Comparison of ENCODE assay signal across 12 cellular contexts in the genomic region with DNA sequence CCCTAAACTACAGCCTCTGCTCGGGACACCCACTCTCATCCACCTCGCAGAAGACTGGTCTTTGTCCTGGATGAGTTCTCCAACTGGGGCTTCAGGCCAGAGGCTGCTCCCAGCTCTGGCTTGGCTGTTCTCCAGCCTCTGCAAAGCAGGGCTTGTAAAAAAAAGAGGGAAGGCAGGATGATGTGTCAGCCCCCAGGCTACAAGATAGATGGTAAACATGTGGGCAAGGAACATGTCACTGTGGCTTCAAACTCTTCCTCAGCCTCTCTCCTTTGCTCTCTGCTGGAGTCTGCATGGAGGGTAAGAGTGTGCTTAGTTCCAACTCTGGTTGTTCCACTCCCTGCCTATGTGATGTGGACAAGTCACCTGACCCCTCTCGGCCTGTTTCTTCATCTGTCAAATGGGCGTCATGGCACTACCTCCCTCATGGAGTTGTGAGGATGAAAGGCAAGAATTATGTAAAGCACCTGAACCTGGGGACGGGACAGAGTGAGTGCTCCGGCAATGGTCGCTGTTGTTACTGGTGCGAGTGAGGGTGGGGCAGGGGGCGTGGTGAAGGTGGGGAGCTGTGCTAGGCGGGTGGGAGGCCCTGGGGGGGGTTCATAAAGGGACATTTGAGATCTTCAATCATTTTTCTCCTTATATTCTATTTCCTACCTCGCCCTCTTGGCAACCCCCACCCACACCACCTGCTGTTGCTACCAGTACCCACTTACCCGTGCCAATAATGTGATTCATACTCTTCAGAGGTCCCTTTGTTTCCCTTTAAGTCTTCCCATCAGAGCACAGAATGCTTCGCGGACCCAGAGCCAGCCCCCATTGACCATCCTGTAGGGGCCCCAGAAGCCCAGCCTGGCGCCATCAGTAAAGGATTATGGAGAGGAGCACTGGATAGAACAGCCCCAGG. TPM values are rescaled to one million over a fixed set of nuclear protein-coding genes. Genes with fewer than 3 reads are reported as not detected.
DNase-seq lines count a peak whose midpoint lies in the region; ATAC-seq and TF ChIP-seq lines count a peak whose summit lies in the region.
"Had no signal": no experiment of that assay in that cellular context is flagged by ENCODE, and none has a peak within 500 bp of the region (broad histone marks: within the 10 kb centered on the region; RNA-seq: fewer than 3 reads in every experiment).

No MANE protein-coding gene starts in this region.

- no peaks in the 10 kb centered on the region; the same call in 1 of the 2 replicates for H3K4me1 ChIP-seq in GM23248 (ENCODE audit: insufficient read depth)

- no peaks in the 10 kb centered on the region for H3K4me1 Mint-ChIP-seq in activated T-cell treated with anti-CD3 and anti-CD28 coated beads, Interleukin-2, amount 50 U/mL, for 4 hours (ENCODE audit: low read depth)

- H4K20me1 ChIP-seq in GM23248 (ENCODE audit: insufficient read depth) = no peaks in the 10 kb centered on the region

- peaks cover under 1% of the 10 kb centered on the region; the same call in 1 of the 2 replicates for H3K79me2 ChIP-seq in GM23248 (ENCODE audit: insufficient read depth)

- H3K27me3 ChIP-seq in GM23248 (replicated peaks; ENCODE audit: insufficient read depth) = no peaks in the 10 kb centered on the region
- H3K27me3 ChIP-seq: gastrocnemius medialis, uterus had no signal

- 73 to 80% methylated on average over 13 to 15 of the region's 15 CpGs for WGBS in GM23248 (ENCODE audit: low coverage in 1 of 2, low lambda C conversion rate in 2 of 2, missing lambda C conversion rate in 2 of 2), 2 experiments

- H3K9ac ChIP-seq in GM23248 = no peak overlapping the region
- no peak overlapping the region for H3K9ac ChIP-seq in SK-N-MC (ENCODE audit: insufficient read length)

- DNase-seq in GM23248 = peak; percentile 75
- peak; percentile 32 for DNase-seq in SK-N-MC (ENCODE audit: low read depth, low spot score)
- peak; percentile 29 for DNase-seq in fibroblast of the conjunctiva (ENCODE audit: low read depth)
- DNase-seq in G401 (ENCODE audit: low spot score) = no peak
- DNase-seq in activated T-cell treated with anti-CD3 and anti-CD28 coated beads, Interleukin-2, amount 50 U/mL, for 4 hours = no peak
- DNase-seq: gastrocnemius medialis, uterus had no signal

- peaks cover 20% of the 10 kb centered on the region for H3K27me3 Mint-ChIP-seq in activated T-cell treated with anti-CD3 and anti-CD28 coated beads, Interleukin-2, amount 50 U/mL, for 4 hours (ENCODE audit: low read depth)
- H3K27me3 Mint-ChIP-seq: CD4-positive, CD25-positive, alpha-beta regulatory T cell had no signal

- H3K9me3 ChIP-seq in GM23248 (ENCODE audit: low read depth) (no peaks in the 10 kb centered on the region), SK-N-MC (ENCODE audit: low read depth, low read length) (no peaks in the 10 kb centered on the region)
- H3K9me3 ChIP-seq: gastrocnemius medialis, uterus had no signal

- no peak overlapping the region for H3K4me2 ChIP-seq in GM23248 (ENCODE audit: unreplicated experiment)

- H3F3A ChIP-seq in GM23248 (ENCODE audit: insufficient read depth) = no peaks in the 10 kb centered on the region

- no peaks in the 10 kb centered on the region for H3K9me2 ChIP-seq in GM23248 (ENCODE audit: insufficient read depth)

- H2AFZ ChIP-seq in GM23248 = no peak overlapping the region

- H3K4me3 Mint-ChIP-seq in activated T-cell treated with anti-CD3 and anti-CD28 coated beads, Interleukin-2, amount 50 U/mL, for 4 hours = no peak overlapping the region

- no peaks in the 10 kb centered on the region for H3K9me3 Mint-ChIP-seq in activated T-cell treated with anti-CD3 and anti-CD28 coated beads, Interleukin-2, amount 50 U/mL, for 4 hours
- H3K9me3 Mint-ChIP-seq: CD4-positive, CD25-positive, alpha-beta regulatory T cell had no signal

- in situ Hi-C loops in GM23248 (cut with MboI) (no loop called here), G401 (cut with HindIII; ENCODE audit: low sequenced_read_pairs) (no loop called here)

- H3K36me3 Mint-ChIP-seq in activated T-cell treated with anti-CD3 and anti-CD28 coated beads, Interleukin-2, amount 50 U/mL, for 4 hours (ENCODE audit: insufficient read depth) = no peaks in the 10 kb centered on the region
- H3K36me3 Mint-ChIP-seq: CD4-positive, CD25-positive, alpha-beta regulatory T cell had no signal

- H3K4me3 ChIP-seq in GM23248 (no peak overlapping the region), SK-N-MC (peak overlapping the region; percentile 25; the same call in 1 of the 2 replicates)
- H3K4me3 ChIP-seq: gastrocnemius medialis, GM12878, uterus had no signal

- peak overlapping the region; percentile 46 for H3K27ac ChIP-seq in 22Rv1
- H3K27ac ChIP-seq in GM23248 = no peak overlapping the region
- no peak overlapping the region for H3K27ac ChIP-seq in SK-N-MC
- H3K27ac ChIP-seq: gastrocnemius medialis, uterus had no signal

- no peak for TF ChIP-seq CTCF in 22Rv1 (IDR thresholded peaks at IDR 0.05)

- H3K36me3 ChIP-seq in GM23248 (ENCODE audit: low read depth) (no peaks in the 10 kb centered on the region), SK-N-MC (ENCODE audit: insufficient read depth, low read length) (no peaks in the 10 kb centered on the region)
- H3K36me3 ChIP-seq: gastrocnemius medialis, uterus had no signal

- ATAC-seq in GM21515 (IDR thresholded peaks at IDR 0.05; ENCODE audit: unreplicated experiment) (no peak), GM18870 (IDR thresholded peaks at IDR 0.05; ENCODE audit: unreplicated experiment) (no peak)
- ATAC-seq in activated T-cell treated with anti-CD3 and anti-CD28 coated beads, Interleukin-2, amount 50 U/mL, for 4 hours = no peak
- ATAC-seq: gastrocnemius medialis had no signal

RNA-seq across cellular contexts. Expression of a gene that starts 6.8 kb away (rescaled TPM):
- 3.4 and 6.9 TPM in 2 replicates for total RNA-seq in GM23248 (2014; rRNA removed; shearing (Covaris generic))
- polyA plus RNA-seq in GM23248 (2016; fragmentation: Nextera tagmentation; extraction: Ambion mirVana) = 4.2 and 4.4 TPM in 2 replicates
- total RNA-seq in G401 (2014; rRNA removed; shearing (Covaris generic)) = 4.8 and 8.8 TPM in 2 replicates
- total RNA-seq in activated T-cell treated with anti-CD3 and anti-CD28 coated beads, Interleukin-2, amount 50 U/mL, for 4 hours = 10 to 100 TPM in 2 of 3 donors, 1 to 10 TPM in 1; 9.0 to 14.0 (median 13.6) TPM

RNA-seq across cellular contexts. Expression of a gene that starts 20.4 kb away (rescaled TPM):
- total RNA-seq in GM23248 (2014; rRNA removed; shearing (Covaris generic)) = 9.9 and 11.9 TPM in 2 replicates
- polyA plus RNA-seq in GM23248 (2016; fragmentation: Nextera tagmentation; extraction: Ambion mirVana) = 8.7 and 9.6 TPM in 2 replicates
- 32.7 and 33.0 TPM in 2 replicates for total RNA-seq in G401 (2014; rRNA removed; shearing (Covaris generic))
- total RNA-seq in activated T-cell treated with anti-CD3 and anti-CD28 coated beads, Interleukin-2, amount 50 U/mL, for 4 hours = 1 to 10 TPM; 1.9 to 3.2 (median 3.0) TPM

RNA-seq across cellular contexts. Expression of a gene that starts 33.8 kb away (rescaled TPM):
- total RNA-seq in GM23248 (2014; rRNA removed; shearing (Covaris generic)) = 1,255 and 1,676 TPM in 2 replicates
- 576 and 594 TPM in 2 replicates for polyA plus RNA-seq in GM23248 (2016; fragmentation: Nextera tagmentation; extraction: Ambion mirVana)
- total RNA-seq in G401 (2014; rRNA removed; shearing (Covaris generic)) = 1,861 and 2,468 TPM in 2 replicates
- total RNA-seq in activated T-cell treated with anti-CD3 and anti-CD28 coated beads, Interleukin-2, amount 50 U/mL, for 4 hours = 1,000 to 10,000 TPM; 1,591 to 1,973 (median 1,685) TPM

RNA-seq across cellular contexts. Expression of a gene that starts 33.9 kb away (rescaled TPM):
- 10.5 and 15.5 TPM in 2 replicates for total RNA-seq in GM23248 (2014; rRNA removed; shearing (Covaris generic))
- polyA plus RNA-seq in GM23248 (2016; fragmentation: Nextera tagmentation; extraction: Ambion mirVana) = 14.9 TPM in 2 replicates
- 20.0 and 20.7 TPM in 2 replicates for total RNA-seq in G401 (2014; rRNA removed; shearing (Covaris generic))
- total RNA-seq in activated T-cell treated with anti-CD3 and anti-CD28 coated beads, Interleukin-2, amount 50 U/mL, for 4 hours = 10 to 100 TPM; 20.5 to 24.2 (median 21.6) TPM

Comparison
In these comparisons a context has a peak if more than half of its experiments do, and no peak if none do; other contexts are left out.
1. DNase-seq: peak in GM23248 (single experiment), SK-N-MC (single experiment) and fibroblast of the conjunctiva (single experiment); none in G401 (single experiment) and activated T-cell treated with anti-CD3 and anti-CD28 coated beads, Interleukin-2, amount 50 U/mL, for 4 hours (single experiment).